ENCODE assay signal across 8 cellular contexts in genomic region chr13:29573190-29573589, GRCh38. TPM values are rescaled to one million over a fixed set of nuclear protein-coding genes. Genes with fewer than 3 reads are reported as not detected.
DNase-seq lines count a peak whose midpoint lies in the region; ATAC-seq and TF ChIP-seq lines count a peak whose summit lies in the region.

No MANE protein-coding gene starts in this region.

- DNase-seq in DMS53 treated with DMSO at 0.1 percent for 48 hours (lab: John Stamatoyannopoulos, UW; ENCODE audit: unreplicated experiment) (peak; percentile 53), mucosa of gallbladder (ENCODE audit: low spot score) (peak; percentile 81), NCI-H82 treated with DMSO at 0.1 percent for 48 hours (lab: John Stamatoyannopoulos, UW; ENCODE audit: unreplicated experiment) (no peak), BE2C (no peak), GM10266 (ENCODE audit: extremely low spot score) (no peak)
- DNase-seq in stimulated activated effector memory CD8-positive, alpha-beta T cell treated with anti-CD3 and anti-CD28 coated beads, Interleukin-12 subunit alpha, Interleukin-12 subunit beta, amount 100 ng/mL, for 72 hours (ENCODE audit: low spot score in 2 of 2), result no peak

- H3K9me3 Mint-ChIP-seq in activated T-helper 17 cell treated with anti-CD3 and anti-CD28 coated beads, Interleukin-2, amount 50 U/mL, for 72 hours, result no peaks in the 10 kb centered on the region
- H3K9me3 Mint-ChIP-seq in stimulated activated effector memory CD8-positive, alpha-beta T cell treated with anti-CD3 and anti-CD28 coated beads, Interleukin-12 subunit alpha, Interleukin-12 subunit beta, amount 100 ng/mL, for 72 hours, result no peaks in the 10 kb centered on the region

- H3K27me3 ChIP-seq in BE2C, result no peaks in the 10 kb centered on the region

- H3K27me3 Mint-ChIP-seq in activated T-helper 17 cell treated with anti-CD3 and anti-CD28 coated beads, Interleukin-2, amount 50 U/mL, for 72 hours, result no peaks in the 10 kb centered on the region

- peak; percentile 63 for ATAC-seq in HG02885 (IDR thresholded peaks at IDR 0.05; ENCODE audit: poor library complexity, unreplicated experiment)
- ATAC-seq in activated T-helper 17 cell treated with anti-CD3 and anti-CD28 coated beads, Interleukin-2, amount 50 U/mL, for 72 hours (replicated peaks), result no peak
- ATAC-seq in stimulated activated effector memory CD8-positive, alpha-beta T cell treated with anti-CD3 and anti-CD28 coated beads, Interleukin-12 subunit alpha, Interleukin-12 subunit beta, amount 100 ng/mL, for 72 hours, result no peak

- peaks cover 13% of the 10 kb centered on the region for H3K4me1 Mint-ChIP-seq in activated T-helper 17 cell treated with anti-CD3 and anti-CD28 coated beads, Interleukin-2, amount 50 U/mL, for 72 hours
- H3K4me1 Mint-ChIP-seq in stimulated activated effector memory CD8-positive, alpha-beta T cell treated with anti-CD3 and anti-CD28 coated beads, Interleukin-12 subunit alpha, Interleukin-12 subunit beta, amount 100 ng/mL, for 72 hours, result peaks cover 42% of the 10 kb centered on the region

- H3K4me3 ChIP-seq in BE2C (ENCODE audit: low read depth, low read length), result no peak overlapping the region

- H3K36me3 ChIP-seq in BE2C, result no peaks in the 10 kb centered on the region

- peaks cover 31% of the 10 kb centered on the region for H3K36me3 Mint-ChIP-seq in activated T-helper 17 cell treated with anti-CD3 and anti-CD28 coated beads, Interleukin-2, amount 50 U/mL, for 72 hours (ENCODE audit: low read depth)
- peaks cover 30% of the 10 kb centered on the region for H3K36me3 Mint-ChIP-seq in stimulated activated effector memory CD8-positive, alpha-beta T cell treated with anti-CD3 and anti-CD28 coated beads, Interleukin-12 subunit alpha, Interleukin-12 subunit beta, amount 100 ng/mL, for 72 hours

- no peak for TF ChIP-seq CTCF in BE2C (IDR thresholded peaks at IDR 0.05; ENCODE audit: low read depth, low read length)
- no peak for TF ChIP-seq CTCF in GM10266 (IDR thresholded peaks at IDR 0.05; ENCODE audit: control insufficient read depth, insufficient read depth, low read depth, missing control alignments)

- peaks cover 30% of the 10 kb centered on the region for H3K4me1 ChIP-seq in BE2C

- H3K27ac Mint-ChIP-seq in activated T-helper 17 cell treated with anti-CD3 and anti-CD28 coated beads, Interleukin-2, amount 50 U/mL, for 72 hours, result peak overlapping the region; percentile 67
- H3K27ac Mint-ChIP-seq in stimulated activated effector memory CD8-positive, alpha-beta T cell treated with anti-CD3 and anti-CD28 coated beads, Interleukin-12 subunit alpha, Interleukin-12 subunit beta, amount 100 ng/mL, for 72 hours, result no peak overlapping the region

- H3K4me3 Mint-ChIP-seq in activated T-helper 17 cell treated with anti-CD3 and anti-CD28 coated beads, Interleukin-2, amount 50 U/mL, for 72 hours, result no peak overlapping the region
- no peak overlapping the region for H3K4me3 Mint-ChIP-seq in stimulated activated effector memory CD8-positive, alpha-beta T cell treated with anti-CD3 and anti-CD28 coated beads, Interleukin-12 subunit alpha, Interleukin-12 subunit beta, amount 100 ng/mL, for 72 hours

- H3K9me3 ChIP-seq in BE2C, result no peaks in the 10 kb centered on the region

RNA-seq across cellular contexts. Expression of gene SLC7A1, which starts 22.3 kb away (rescaled TPM):
- total RNA-seq in activated T-helper 17 cell treated with anti-CD3 and anti-CD28 coated beads, Interleukin-2, amount 50 U/mL, for 72 hours, result 100 to 1,000 TPM in 1 of 2 donors, 10 to 100 TPM in 1; 60.1 to 114 TPM
- 27.5 TPM for total RNA-seq in mucosa of gallbladder
- polyA plus RNA-seq in BE2C (2012; ENCODE audit: insufficient read depth, insufficient read length, low read depth), result 81.4 TPM

Comparison
In these comparisons a context has a peak if more than half of its experiments do, and no peak if none do; other contexts are left out.
1. DNase-seq: peak in DMS53 treated with DMSO at 0.1 percent for 48 hours (single experiment) and mucosa of gallbladder (single experiment); none in NCI-H82 treated with DMSO at 0.1 percent for 48 hours (single experiment), BE2C (single experiment), stimulated activated effector memory CD8-positive, alpha-beta T cell treated with anti-CD3 and anti-CD28 coated beads, Interleukin-12 subunit alpha, Interleukin-12 subunit beta, amount 100 ng/mL, for 72 hours (0 of 2) and GM10266 (single experiment).